10 cellular contexts compared by ENCODE assay signal in the genomic region with DNA sequence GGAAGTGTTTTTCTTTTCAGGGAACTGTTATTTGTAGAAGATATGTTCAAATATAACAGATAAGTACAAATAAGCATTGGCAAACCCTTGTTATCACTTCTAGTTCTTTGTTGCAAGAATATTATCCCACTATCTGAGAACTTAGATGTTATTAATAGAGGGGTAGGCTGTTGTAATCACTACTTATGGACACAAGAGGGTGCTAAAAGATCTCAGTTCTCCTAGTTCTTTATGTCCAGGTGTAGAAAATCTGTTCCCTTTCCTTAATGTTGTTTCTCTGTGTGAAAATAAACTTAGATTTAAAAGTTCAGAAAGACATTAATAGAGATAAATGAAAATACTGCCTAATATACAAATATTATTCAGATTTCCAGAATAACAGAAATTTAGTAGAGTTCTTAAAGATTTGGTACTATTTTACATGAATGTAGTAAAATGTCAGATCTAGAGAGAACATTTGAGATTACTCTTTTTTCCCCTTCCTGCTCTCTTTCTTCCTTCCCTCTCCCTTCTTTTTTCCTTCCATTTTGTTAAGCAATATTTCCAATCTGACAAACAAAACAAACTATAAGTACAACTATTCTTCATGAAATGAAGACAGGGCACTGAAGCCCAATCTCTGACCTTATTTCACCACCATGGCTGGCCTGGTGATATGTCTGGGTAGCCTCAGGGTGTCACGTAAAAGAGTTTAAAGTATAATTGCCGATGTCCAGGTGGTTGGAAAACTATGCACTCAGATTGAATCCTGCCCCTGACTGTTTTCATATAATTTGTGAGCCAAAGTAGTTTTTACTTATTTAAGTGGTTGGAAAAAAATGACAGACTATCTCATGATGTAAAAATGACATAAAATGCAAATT. TPM values are rescaled to one million over a fixed set of nuclear protein-coding genes. Genes with fewer than 3 reads are reported as not detected.
DNase-seq lines count a peak whose midpoint lies in the region; ATAC-seq and TF ChIP-seq lines count a peak whose summit lies in the region.
"Had no signal": no experiment of that assay in that cellular context is flagged by ENCODE, and none has a peak within 500 bp of the region (broad histone marks: within the 10 kb centered on the region; RNA-seq: fewer than 3 reads in every experiment).

No MANE protein-coding gene starts in this region.

- ATAC-seq in GM21360 (IDR thresholded peaks at IDR 0.05; ENCODE audit: unreplicated experiment): peak; percentile 93
- ATAC-seq in gastrocnemius medialis: no peak

- no peaks in the 10 kb centered on the region for H3K4me1 ChIP-seq in gastrocnemius medialis
- H3K4me1 ChIP-seq: SJSA1 had no signal

- H3K36me3 ChIP-seq in gastrocnemius medialis: no peaks in the 10 kb centered on the region
- H3K36me3 ChIP-seq: SJSA1 had no signal

- peak; percentile 72 for TF ChIP-seq RAD21 in Ishikawa (IDR thresholded peaks at IDR 0.05; ENCODE audit: low read depth)

- no peak overlapping the region for H3K4me3 ChIP-seq in gastrocnemius medialis
- H3K4me3 ChIP-seq: SJSA1 had no signal

- no peak for TF ChIP-seq POLR2A in gastrocnemius medialis (IDR thresholded peaks at IDR 0.05)

- no peaks in the 10 kb centered on the region for H3K27me3 ChIP-seq in gastrocnemius medialis

- no peak for TF ChIP-seq EP300 in Ishikawa (IDR thresholded peaks at IDR 0.05; ENCODE audit: borderline replicate concordance)

- intact Hi-C loops in gastrocnemius medialis (cut with DNase I; ENCODE audit: low total_unique reads): no loop called here

- no peak overlapping the region for H3K27ac ChIP-seq in gastrocnemius medialis
- H3K27ac ChIP-seq: SJSA1 had no signal

- in situ Hi-C loops in SK-MEL-5 (cut with HindIII; ENCODE audit: low pct_unique_long_range_greater_than_20kb, low sequenced_read_pairs) (no loop called here), gastrocnemius medialis (cut with MboI; ENCODE audit: low sequenced_read_pairs in 4 of 4) (no loop called here)

- TF ChIP-seq CTCF in gastrocnemius medialis (IDR thresholded peaks at IDR 0.05 in 4 of 5, conservative IDR thresholded peaks at IDR 0.05 in 1 of 5): peak in 3 of 5 experiments; percentile 41 to 48 (median 47)

- no peaks in the 10 kb centered on the region for H3K9me3 ChIP-seq in gastrocnemius medialis
- H3K9me3 ChIP-seq: SJSA1 had no signal

- peak; percentile 10 for DNase-seq in DMS 273 treated with DMSO at 0.1 percent for 48 hours (lab: John Stamatoyannopoulos, UW)
- peak; percentile 78 for DNase-seq in SK-MEL-5 (ENCODE audit: low read depth, low spot score)
- DNase-seq in fibroblast of the conjunctiva (ENCODE audit: low read depth): peak; percentile 10
- no peak for DNase-seq in gastrocnemius medialis
- DNase-seq in ureter (ENCODE audit: low spot score): no peak
- DNase-seq in hypothalamus (lab: John Stamatoyannopoulos, UW): no peak

TF ChIP-seq in Ishikawa, 13 proteins besides CTCF, POLR2A, EP300 and RAD21:
- TF ChIP-seq, protein P1, sequence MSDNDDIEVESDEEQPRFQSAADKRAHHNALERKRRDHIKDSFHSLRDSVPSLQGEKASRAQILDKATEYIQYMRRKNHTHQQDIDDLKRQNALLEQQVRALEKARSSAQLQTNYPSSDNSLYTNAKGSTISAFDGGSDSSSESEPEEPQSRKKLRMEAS (IDR thresholded peaks at IDR 0.05): no peak
- TF ChIP-seq NFIC (IDR thresholded peaks at IDR 0.05) (no peak), YY1 (IDR thresholded peaks at IDR 0.05; ENCODE audit: low read depth) (no peak), TCF12 (IDR thresholded peaks at IDR 0.05; ENCODE audit: low read depth) (no peak)
- TF ChIP-seq, protein P2, sequence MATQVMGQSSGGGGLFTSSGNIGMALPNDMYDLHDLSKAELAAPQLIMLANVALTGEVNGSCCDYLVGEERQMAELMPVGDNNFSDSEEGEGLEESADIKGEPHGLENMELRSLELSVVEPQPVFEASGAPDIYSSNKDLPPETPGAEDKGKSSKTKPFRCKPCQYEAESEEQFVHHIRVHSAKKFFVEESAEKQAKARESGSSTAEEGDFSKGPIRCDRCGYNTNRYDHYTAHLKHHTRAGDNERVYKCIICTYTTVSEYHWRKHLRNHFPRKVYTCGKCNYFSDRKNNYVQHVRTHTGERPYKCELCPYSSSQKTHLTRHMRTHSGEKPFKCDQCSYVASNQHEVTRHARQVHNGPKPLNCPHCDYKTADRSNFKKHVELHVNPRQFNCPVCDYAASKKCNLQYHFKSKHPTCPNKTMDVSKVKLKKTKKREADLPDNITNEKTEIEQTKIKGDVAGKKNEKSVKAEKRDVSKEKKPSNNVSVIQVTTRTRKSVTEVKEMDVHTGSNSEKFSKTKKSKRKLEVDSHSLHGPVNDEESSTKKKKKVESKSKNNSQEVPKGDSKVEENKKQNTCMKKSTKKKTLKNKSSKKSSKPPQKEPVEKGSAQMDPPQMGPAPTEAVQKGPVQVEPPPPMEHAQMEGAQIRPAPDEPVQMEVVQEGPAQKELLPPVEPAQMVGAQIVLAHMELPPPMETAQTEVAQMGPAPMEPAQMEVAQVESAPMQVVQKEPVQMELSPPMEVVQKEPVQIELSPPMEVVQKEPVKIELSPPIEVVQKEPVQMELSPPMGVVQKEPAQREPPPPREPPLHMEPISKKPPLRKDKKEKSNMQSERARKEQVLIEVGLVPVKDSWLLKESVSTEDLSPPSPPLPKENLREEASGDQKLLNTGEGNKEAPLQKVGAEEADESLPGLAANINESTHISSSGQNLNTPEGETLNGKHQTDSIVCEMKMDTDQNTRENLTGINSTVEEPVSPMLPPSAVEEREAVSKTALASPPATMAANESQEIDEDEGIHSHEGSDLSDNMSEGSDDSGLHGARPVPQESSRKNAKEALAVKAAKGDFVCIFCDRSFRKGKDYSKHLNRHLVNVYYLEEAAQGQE (IDR thresholded peaks at IDR 0.05; ENCODE audit: low read depth): no peak
TF ChIP-seq in Ishikawa: peak in this region for 0.

RNA-seq across cellular contexts. Expression of a gene that starts 43.6 kb away (rescaled TPM):
- total RNA-seq in SK-MEL-5 (2014; rRNA removed; shearing (Covaris generic)): not detected in 2 replicates
- 0.48 TPM in 1 of 2 replicates, not detected in the other for polyA plus RNA-seq in SK-MEL-5 (2015; cell fraction: cytosol; rRNA removed)
- not detected in 2 replicates for polyA plus RNA-seq in SK-MEL-5 (2015; cell fraction: nucleus; rRNA removed)
- not detected for total RNA-seq in gastrocnemius medialis
- not detected for total RNA-seq in ureter
- total RNA-seq: pulmonary artery endothelial cell had no signal

Comparison
In these comparisons a context has a peak if more than half of its experiments do, and no peak if none do; other contexts are left out.
1. DNase-seq: peak in DMS 273 treated with DMSO at 0.1 percent for 48 hours (single experiment), SK-MEL-5 (single experiment) and fibroblast of the conjunctiva (single experiment); none in gastrocnemius medialis (0 of 2), ureter (single experiment) and hypothalamus (0 of 51).